In the genomic region with DNA sequence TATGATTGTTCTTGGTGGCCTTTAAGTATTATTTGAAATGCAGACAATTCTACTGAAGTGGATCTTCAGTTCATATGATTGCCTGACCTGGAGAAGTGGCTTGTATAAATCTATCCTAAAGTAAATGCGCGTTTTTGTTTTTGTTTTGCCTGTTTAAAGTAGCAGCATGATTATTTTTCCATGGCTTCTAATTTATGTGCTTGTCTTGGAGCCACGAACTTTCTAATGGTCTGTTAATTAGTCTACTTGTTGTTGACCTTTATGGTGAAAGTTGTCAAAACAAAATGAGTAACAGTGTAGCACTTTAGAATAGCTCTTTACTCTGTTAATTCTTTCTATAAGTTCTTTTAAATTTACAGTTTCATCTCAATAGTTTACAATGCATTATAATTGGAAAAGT, we compare ENCODE assay signal across 1 cellular context.
A peak's percentile ranks its signal among the peaks of the same experiment; 100 is the strongest.
TF ChIP-seq lines count a peak whose summit lies in the region.

No MANE protein-coding gene starts in this region.

TF ChIP-seq in HEK293, 187 proteins besides CTCF, POLR2A, EP300 and RAD21 (continued from another document):
- TF ChIP-seq MEIS1 (CRISPR knock-in tag; IDR thresholded peaks at IDR 0.05; ENCODE audit: borderline replicate concordance) (no peak), ZFP41 (tag by site-specific recombination; IDR thresholded peaks at IDR 0.05; ENCODE audit: borderline replicate concordance) (no peak), SCRT2 (tag by site-specific recombination; IDR thresholded peaks at IDR 0.05) (0 out of 2 replicates have a peak, but pooled peaks have one; percentile 51), ZXDB (tag by site-specific recombination; IDR thresholded peaks at IDR 0.05) (no peak), ZNF184 (tag by site-specific recombination; IDR thresholded peaks at IDR 0.05) (no peak), ZNF596 (tag by site-specific recombination; IDR thresholded peaks at IDR 0.05) (no peak), FEZF1 (tag by site-specific recombination; IDR thresholded peaks at IDR 0.05) (peak; percentile 35), ZNF223 (tag by site-specific recombination; IDR thresholded peaks at IDR 0.05) (no peak), ZFP37 (tag by site-specific recombination; IDR thresholded peaks at IDR 0.05) (no peak), ZNF394 (tag by site-specific recombination; IDR thresholded peaks at IDR 0.05; ENCODE audit: borderline replicate concordance) (no peak), ZBTB20 (tag by site-specific recombination; IDR thresholded peaks at IDR 0.05) (no peak), ZNF24 (tag by site-specific recombination; IDR thresholded peaks at IDR 0.05) (no peak), GLI2 (tag by site-specific recombination; IDR thresholded peaks at IDR 0.05; ENCODE audit: borderline replicate concordance, low read depth) (0 out of 2 replicates have a peak, but pooled peaks have one; percentile 52), ZNF548 (tag by site-specific recombination; IDR thresholded peaks at IDR 0.05) (no peak)
- TF ChIP-seq, protein P1, sequence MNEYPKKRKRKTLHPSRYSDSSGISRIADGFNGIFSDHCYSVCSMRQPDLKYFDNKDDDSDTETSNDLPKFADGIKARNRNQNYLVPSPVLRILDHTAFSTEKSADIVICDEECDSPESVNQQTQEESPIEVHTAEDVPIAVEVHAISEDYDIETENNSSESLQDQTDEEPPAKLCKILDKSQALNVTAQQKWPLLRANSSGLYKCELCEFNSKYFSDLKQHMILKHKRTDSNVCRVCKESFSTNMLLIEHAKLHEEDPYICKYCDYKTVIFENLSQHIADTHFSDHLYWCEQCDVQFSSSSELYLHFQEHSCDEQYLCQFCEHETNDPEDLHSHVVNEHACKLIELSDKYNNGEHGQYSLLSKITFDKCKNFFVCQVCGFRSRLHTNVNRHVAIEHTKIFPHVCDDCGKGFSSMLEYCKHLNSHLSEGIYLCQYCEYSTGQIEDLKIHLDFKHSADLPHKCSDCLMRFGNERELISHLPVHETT (tag by site-specific recombination; IDR thresholded peaks at IDR 0.05) = 0 out of 2 replicates have a peak, but pooled peaks have one; percentile 20
- TF ChIP-seq, protein P2, sequence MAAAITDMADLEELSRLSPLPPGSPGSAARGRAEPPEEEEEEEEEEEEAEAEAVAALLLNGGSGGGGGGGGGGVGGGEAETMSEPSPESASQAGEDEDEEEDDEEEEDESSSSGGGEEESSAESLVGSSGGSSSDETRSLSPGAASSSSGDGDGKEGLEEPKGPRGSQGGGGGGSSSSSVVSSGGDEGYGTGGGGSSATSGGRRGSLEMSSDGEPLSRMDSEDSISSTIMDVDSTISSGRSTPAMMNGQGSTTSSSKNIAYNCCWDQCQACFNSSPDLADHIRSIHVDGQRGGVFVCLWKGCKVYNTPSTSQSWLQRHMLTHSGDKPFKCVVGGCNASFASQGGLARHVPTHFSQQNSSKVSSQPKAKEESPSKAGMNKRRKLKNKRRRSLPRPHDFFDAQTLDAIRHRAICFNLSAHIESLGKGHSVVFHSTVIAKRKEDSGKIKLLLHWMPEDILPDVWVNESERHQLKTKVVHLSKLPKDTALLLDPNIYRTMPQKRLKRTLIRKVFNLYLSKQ (tag by site-specific recombination; IDR thresholded peaks at IDR 0.05; ENCODE audit: borderline replicate concordance) = no peak
- TF ChIP-seq, protein P3, sequence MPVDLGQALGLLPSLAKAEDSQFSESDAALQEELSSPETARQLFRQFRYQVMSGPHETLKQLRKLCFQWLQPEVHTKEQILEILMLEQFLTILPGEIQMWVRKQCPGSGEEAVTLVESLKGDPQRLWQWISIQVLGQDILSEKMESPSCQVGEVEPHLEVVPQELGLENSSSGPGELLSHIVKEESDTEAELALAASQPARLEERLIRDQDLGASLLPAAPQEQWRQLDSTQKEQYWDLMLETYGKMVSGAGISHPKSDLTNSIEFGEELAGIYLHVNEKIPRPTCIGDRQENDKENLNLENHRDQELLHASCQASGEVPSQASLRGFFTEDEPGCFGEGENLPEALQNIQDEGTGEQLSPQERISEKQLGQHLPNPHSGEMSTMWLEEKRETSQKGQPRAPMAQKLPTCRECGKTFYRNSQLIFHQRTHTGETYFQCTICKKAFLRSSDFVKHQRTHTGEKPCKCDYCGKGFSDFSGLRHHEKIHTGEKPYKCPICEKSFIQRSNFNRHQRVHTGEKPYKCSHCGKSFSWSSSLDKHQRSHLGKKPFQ (tag by site-specific recombination; IDR thresholded peaks at IDR 0.05) = no peak
- TF ChIP-seq, protein P4, sequence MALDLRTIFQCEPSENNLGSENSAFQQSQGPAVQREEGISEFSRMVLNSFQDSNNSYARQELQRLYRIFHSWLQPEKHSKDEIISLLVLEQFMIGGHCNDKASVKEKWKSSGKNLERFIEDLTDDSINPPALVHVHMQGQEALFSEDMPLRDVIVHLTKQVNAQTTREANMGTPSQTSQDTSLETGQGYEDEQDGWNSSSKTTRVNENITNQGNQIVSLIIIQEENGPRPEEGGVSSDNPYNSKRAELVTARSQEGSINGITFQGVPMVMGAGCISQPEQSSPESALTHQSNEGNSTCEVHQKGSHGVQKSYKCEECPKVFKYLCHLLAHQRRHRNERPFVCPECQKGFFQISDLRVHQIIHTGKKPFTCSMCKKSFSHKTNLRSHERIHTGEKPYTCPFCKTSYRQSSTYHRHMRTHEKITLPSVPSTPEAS (tag by site-specific recombination; IDR thresholded peaks at IDR 0.05) = no peak
- TF ChIP-seq, protein P5, sequence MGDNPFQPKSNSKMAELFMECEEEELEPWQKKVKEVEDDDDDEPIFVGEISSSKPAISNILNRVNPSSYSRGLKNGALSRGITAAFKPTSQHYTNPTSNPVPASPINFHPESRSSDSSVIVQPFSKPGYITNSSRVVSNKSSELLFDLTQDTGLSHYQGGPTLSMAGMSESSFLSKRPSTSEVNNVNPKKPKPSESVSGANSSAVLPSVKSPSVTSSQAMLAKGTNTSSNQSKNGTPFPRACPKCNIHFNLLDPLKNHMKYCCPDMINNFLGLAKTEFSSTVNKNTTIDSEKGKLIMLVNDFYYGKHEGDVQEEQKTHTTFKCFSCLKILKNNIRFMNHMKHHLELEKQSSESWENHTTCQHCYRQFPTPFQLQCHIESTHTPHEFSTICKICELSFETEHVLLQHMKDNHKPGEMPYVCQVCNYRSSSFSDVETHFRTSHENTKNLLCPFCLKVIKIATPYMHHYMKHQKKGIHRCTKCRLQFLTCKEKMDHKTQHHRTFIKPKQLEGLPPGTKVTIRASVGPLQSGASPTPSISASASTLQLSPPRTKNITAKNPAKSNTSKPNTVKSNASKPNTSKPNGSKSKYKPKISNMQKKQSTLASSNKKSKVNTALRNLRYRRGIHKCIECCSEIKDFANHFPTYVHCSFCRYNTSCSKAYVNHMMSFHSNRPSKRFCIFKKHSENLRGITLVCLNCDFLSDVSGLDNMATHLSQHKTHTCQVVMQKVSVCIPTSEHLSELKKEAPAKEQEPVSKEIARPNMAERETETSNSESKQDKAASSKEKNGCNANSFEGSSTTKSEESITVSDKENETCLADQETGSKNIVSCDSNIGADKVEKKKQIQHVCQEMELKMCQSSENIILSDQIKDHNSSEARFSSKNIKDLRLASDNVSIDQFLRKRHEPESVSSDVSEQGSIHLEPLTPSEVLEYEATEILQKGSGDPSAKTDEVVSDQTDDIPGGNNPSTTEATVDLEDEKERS (tag by site-specific recombination; IDR thresholded peaks at IDR 0.05) = no peak
- TF ChIP-seq, protein P6, sequence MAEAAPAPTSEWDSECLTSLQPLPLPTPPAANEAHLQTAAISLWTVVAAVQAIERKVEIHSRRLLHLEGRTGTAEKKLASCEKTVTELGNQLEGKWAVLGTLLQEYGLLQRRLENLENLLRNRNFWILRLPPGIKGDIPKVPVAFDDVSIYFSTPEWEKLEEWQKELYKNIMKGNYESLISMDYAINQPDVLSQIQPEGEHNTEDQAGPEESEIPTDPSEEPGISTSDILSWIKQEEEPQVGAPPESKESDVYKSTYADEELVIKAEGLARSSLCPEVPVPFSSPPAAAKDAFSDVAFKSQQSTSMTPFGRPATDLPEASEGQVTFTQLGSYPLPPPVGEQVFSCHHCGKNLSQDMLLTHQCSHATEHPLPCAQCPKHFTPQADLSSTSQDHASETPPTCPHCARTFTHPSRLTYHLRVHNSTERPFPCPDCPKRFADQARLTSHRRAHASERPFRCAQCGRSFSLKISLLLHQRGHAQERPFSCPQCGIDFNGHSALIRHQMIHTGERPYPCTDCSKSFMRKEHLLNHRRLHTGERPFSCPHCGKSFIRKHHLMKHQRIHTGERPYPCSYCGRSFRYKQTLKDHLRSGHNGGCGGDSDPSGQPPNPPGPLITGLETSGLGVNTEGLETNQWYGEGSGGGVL (tag by site-specific recombination; IDR thresholded peaks at IDR 0.05) = no peak
TF ChIP-seq in HEK293: peak in this region for 7.
